In genomic region chr22:22229683-22230420, GRCh38 we compare ENCODE assay signal across 18 cellular contexts. TPM values are rescaled to one million over a fixed set of nuclear protein-coding genes. Genes with fewer than 3 reads are reported as not detected.
DNase-seq lines count a peak whose midpoint lies in the region; ATAC-seq and TF ChIP-seq lines count a peak whose summit lies in the region.
"Had no signal": no experiment of that assay in that cellular context is flagged by ENCODE, and none has a peak within 500 bp of the region (broad histone marks: within the 10 kb centered on the region; RNA-seq: fewer than 3 reads in every experiment).

No MANE protein-coding gene starts in this region.

- no peak for ATAC-seq in effector memory CD8-positive, alpha-beta T cell (replicated peaks)
- ATAC-seq in GM21360 (IDR thresholded peaks at IDR 0.05; ENCODE audit: unreplicated experiment) (no peak), HG03159 (IDR thresholded peaks at IDR 0.05; ENCODE audit: unreplicated experiment) (no peak)
- ATAC-seq: GM12878 had no signal

- dilution Hi-C loops in mammary epithelial cell (cut with HindIII; ENCODE audit: low sequenced_read_pairs) = no loop called here

- H3K4me1 Mint-ChIP-seq in effector memory CD8-positive, alpha-beta T cell (ENCODE audit: low read depth in 2 of 2) = no peaks in the 10 kb centered on the region
- H3K4me1 Mint-ChIP-seq: CD8-positive, alpha-beta memory T cell had no signal

- H4K20me1 ChIP-seq in BLaER1 treated with 17β-estradiol and CSF1 and Interleukin-3, amounts not matched to agents 10 nM and 100 nM = no peaks in the 10 kb centered on the region; a peak in 1 of 22 replicates
- no peaks in the 10 kb centered on the region for H4K20me1 ChIP-seq in mammary epithelial cell (ENCODE audit: insufficient read depth, low read length)

- peaks cover 0 to 51% (median 36%) of the 10 kb centered on the region in 10 experiments; a peak in 17 of 20 replicates for H3K4me1 ChIP-seq in BLaER1 treated with 17β-estradiol and CSF1 and Interleukin-3, amounts not matched to agents 10 nM and 100 nM
- H3K4me1 ChIP-seq in thyroid gland = no peaks in the 10 kb centered on the region
- H3K4me1 ChIP-seq in mammary epithelial cell (ENCODE audit: insufficient read depth, low read length) = no peaks in the 10 kb centered on the region
- H3K4me1 ChIP-seq: BE2C, HAP-1 had no signal

- in situ Hi-C loops in mammary epithelial cell (cut with MboI; ENCODE audit: low sequenced_read_pairs in 2 of 2) = no loop called here

- CTCF ChIA-PET in mammary epithelial cell (lab: Charles Lee; ENCODE audit: low non-redundant PET) = no interaction called here

- no peak overlapping the region for H2AFZ ChIP-seq in mammary epithelial cell (ENCODE audit: low read depth, low read length)

- no peak overlapping the region; a peak in 1 of 20 replicates for H3K4me3 ChIP-seq in BLaER1 treated with 17β-estradiol and CSF1 and Interleukin-3, amounts not matched to agents 10 nM and 100 nM
- H3K4me3 ChIP-seq in thyroid gland (replicated peaks in 1 of 3) (no peak overlapping the region), mammary epithelial cell (replicated peaks in 1 of 3; ENCODE audit: insufficient read depth in 1 of 3, low read depth in 2 of 3, low read length in 3 of 3) (no peak overlapping the region)
- H3K4me3 ChIP-seq: GM12878, HAP-1 had no signal

- H3K9ac ChIP-seq in BLaER1 treated with 17β-estradiol and CSF1 and Interleukin-3, amounts not matched to agents 10 nM and 100 nM = no peak overlapping the region
- H3K9ac ChIP-seq in mammary epithelial cell (ENCODE audit: insufficient read depth, low read length) = no peak overlapping the region

- TF ChIP-seq CTCF in thyroid gland (IDR thresholded peaks at IDR 0.05) = no peak
- TF ChIP-seq CTCF in mammary epithelial cell (conservative IDR thresholded peaks at IDR 0.05 in 1 of 2, IDR thresholded peaks at IDR 0.05 in 1 of 2; ENCODE audit: extremely low read depth in 1 of 2, insufficient read depth in 1 of 2, low read depth in 1 of 2, low read length in 2 of 2) = no peak

- no peak for DNase-seq in effector memory CD8-positive, alpha-beta T cell
- DNase-seq in islet precursor cell (peak; percentile 31), thyroid gland (peak; percentile 51 to 52), mammary epithelial cell (no peak), SIG-M5 (lab: John Stamatoyannopoulos, UW) (no peak)
- DNase-seq: BE2C; Calu3; CD8-positive, alpha-beta memory T cell; DMS 273 treated with DMSO at 0.1 percent for 48 hours; DMS79; GOT3 had no signal

- TF ChIP-seq POLR2A in thyroid gland (IDR thresholded peaks at IDR 0.05) = no peak

- H3K27ac Mint-ChIP-seq in effector memory CD8-positive, alpha-beta T cell = peak overlapping the region; percentile 11 to 73
- H3K27ac Mint-ChIP-seq: CD8-positive, alpha-beta memory T cell had no signal

- peak overlapping the region; percentile 1 to 72 (median 55); a peak in 18 of 22 replicates for H3K4me2 ChIP-seq in BLaER1 treated with 17β-estradiol and CSF1 and Interleukin-3, amounts not matched to agents 10 nM and 100 nM
- H3K4me2 ChIP-seq in mammary epithelial cell (ENCODE audit: insufficient read depth, low read depth, low read length) = no peak overlapping the region

- peaks cover 5 to 14% of the 10 kb centered on the region in 2 donors for H3K27me3 Mint-ChIP-seq in effector memory CD8-positive, alpha-beta T cell

- BruUV-seq in mammary epithelial cell (replicated peaks; lab: Mats Ljungman, UMichigan) = no TSS peak

- intact Hi-C loops in thyroid gland (cut with DNase I) = no loop called here
- intact Hi-C loops in mammary epithelial cell (cut with micrococcal nuclease) = no loop called here

- no peaks in the 10 kb centered on the region for H3K27me3 ChIP-seq in BLaER1 treated with 17β-estradiol and CSF1 and Interleukin-3, amounts not matched to agents 10 nM and 100 nM
- no peaks in the 10 kb centered on the region for H3K27me3 ChIP-seq in thyroid gland
- H3K27me3 ChIP-seq in mammary epithelial cell (ENCODE audit: insufficient read depth, low read length) = no peaks in the 10 kb centered on the region

- no peaks in the 10 kb centered on the region for H3K36me3 Mint-ChIP-seq in effector memory CD8-positive, alpha-beta T cell (ENCODE audit: insufficient read depth)
- H3K36me3 Mint-ChIP-seq: CD8-positive, alpha-beta memory T cell had no signal

- WGBS in thyroid gland, 2 donors = 50 to 60% methylated on average over 6 of the region's 6 CpGs
- 76% methylated on average over 6 of the region's 6 CpGs for WGBS in mammary epithelial cell (ENCODE audit: low coverage, missing lambda C conversion rate)

- H3K79me2 ChIP-seq in mammary epithelial cell (ENCODE audit: insufficient read depth, low read length) = no peaks in the 10 kb centered on the region

- no peaks in the 10 kb centered on the region for H3K9me3 ChIP-seq in BLaER1 treated with 17β-estradiol and CSF1 and Interleukin-3, amounts not matched to agents 10 nM and 100 nM (replicated peaks in 1 of 11)
- H3K9me3 ChIP-seq in thyroid gland = no peaks in the 10 kb centered on the region
- H3K9me3 ChIP-seq in mammary epithelial cell (replicated peaks; ENCODE audit: insufficient read depth, low read length) = no peaks in the 10 kb centered on the region
- H3K9me3 ChIP-seq: BE2C, HAP-1 had no signal

- no peaks in the 10 kb centered on the region for H3K36me3 ChIP-seq in BLaER1 treated with 17β-estradiol and CSF1 and Interleukin-3, amounts not matched to agents 10 nM and 100 nM
- H3K36me3 ChIP-seq in thyroid gland = no peaks in the 10 kb centered on the region
- no peaks in the 10 kb centered on the region for H3K36me3 ChIP-seq in mammary epithelial cell (ENCODE audit: insufficient read depth, low read length)
- H3K36me3 ChIP-seq: BE2C, HAP-1 had no signal

- H3K27ac ChIP-seq in BLaER1 treated with 17β-estradiol and CSF1 and Interleukin-3, amounts not matched to agents 10 nM and 100 nM = no peak overlapping the region
- no peak overlapping the region for H3K27ac ChIP-seq in thyroid gland
- H3K27ac ChIP-seq in mammary epithelial cell (ENCODE audit: insufficient read depth, low read depth, low read length) = no peak overlapping the region
- H3K27ac ChIP-seq: HL-60 had no signal

- H3K4me3 Mint-ChIP-seq in effector memory CD8-positive, alpha-beta T cell = no peak overlapping the region
- H3K4me3 Mint-ChIP-seq: CD8-positive, alpha-beta memory T cell had no signal

- H3K9me3 Mint-ChIP-seq in effector memory CD8-positive, alpha-beta T cell = no peaks in the 10 kb centered on the region
- H3K9me3 Mint-ChIP-seq: CD8-positive, alpha-beta memory T cell had no signal

RNA-seq across cellular contexts. Expression of gene VPREB1, which starts 14.7 kb away (rescaled TPM):
- total RNA-seq in thyroid gland = not detected
- not detected for total RNA-seq in mammary epithelial cell
- not detected for polyA plus RNA-seq in mammary epithelial cell
- polyA minus RNA-seq in mammary epithelial cell = not detected
- total RNA-seq: Calu3; CD8-positive, alpha-beta memory T cell; G401; GM12878 had no signal
- polyA plus RNA-seq: CD8-positive, alpha-beta memory T cell; GM12878 had no signal

Comparison
In these comparisons a context has a peak if more than half of its experiments do, and no peak if none do; other contexts are left out.
1. DNase-seq: peak in islet precursor cell (single experiment) and thyroid gland (2 of 2); none in effector memory CD8-positive, alpha-beta T cell (0 of 3), mammary epithelial cell (single experiment) and SIG-M5 (single experiment).